ENCODE assay signal across 1 cellular context in the genomic region with DNA sequence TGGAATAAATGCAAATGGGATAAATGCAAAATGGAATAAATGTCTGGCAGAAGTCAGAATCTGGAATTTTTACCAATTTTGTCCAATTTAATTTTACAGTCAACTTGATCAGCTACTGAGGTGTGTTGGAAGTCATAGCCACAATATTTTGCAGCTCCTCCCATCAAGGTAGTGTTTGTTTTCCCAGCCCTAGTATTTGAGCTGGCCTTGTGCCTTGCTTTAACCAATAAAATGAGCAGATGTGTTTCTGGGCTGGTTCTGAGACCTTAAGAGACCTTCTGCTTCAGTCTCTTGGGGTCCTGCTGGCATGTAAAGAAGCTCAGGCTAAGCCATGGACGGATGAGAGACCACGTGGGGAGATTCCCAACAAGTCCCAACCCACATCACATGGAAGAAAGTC.
TF ChIP-seq lines count a peak whose summit lies in the region.

No MANE protein-coding gene starts in this region.

TF ChIP-seq in WTC11, 78 proteins besides CTCF, POLR2A, EP300 and RAD21 (continued from another document):
- TF ChIP-seq, protein P1, sequence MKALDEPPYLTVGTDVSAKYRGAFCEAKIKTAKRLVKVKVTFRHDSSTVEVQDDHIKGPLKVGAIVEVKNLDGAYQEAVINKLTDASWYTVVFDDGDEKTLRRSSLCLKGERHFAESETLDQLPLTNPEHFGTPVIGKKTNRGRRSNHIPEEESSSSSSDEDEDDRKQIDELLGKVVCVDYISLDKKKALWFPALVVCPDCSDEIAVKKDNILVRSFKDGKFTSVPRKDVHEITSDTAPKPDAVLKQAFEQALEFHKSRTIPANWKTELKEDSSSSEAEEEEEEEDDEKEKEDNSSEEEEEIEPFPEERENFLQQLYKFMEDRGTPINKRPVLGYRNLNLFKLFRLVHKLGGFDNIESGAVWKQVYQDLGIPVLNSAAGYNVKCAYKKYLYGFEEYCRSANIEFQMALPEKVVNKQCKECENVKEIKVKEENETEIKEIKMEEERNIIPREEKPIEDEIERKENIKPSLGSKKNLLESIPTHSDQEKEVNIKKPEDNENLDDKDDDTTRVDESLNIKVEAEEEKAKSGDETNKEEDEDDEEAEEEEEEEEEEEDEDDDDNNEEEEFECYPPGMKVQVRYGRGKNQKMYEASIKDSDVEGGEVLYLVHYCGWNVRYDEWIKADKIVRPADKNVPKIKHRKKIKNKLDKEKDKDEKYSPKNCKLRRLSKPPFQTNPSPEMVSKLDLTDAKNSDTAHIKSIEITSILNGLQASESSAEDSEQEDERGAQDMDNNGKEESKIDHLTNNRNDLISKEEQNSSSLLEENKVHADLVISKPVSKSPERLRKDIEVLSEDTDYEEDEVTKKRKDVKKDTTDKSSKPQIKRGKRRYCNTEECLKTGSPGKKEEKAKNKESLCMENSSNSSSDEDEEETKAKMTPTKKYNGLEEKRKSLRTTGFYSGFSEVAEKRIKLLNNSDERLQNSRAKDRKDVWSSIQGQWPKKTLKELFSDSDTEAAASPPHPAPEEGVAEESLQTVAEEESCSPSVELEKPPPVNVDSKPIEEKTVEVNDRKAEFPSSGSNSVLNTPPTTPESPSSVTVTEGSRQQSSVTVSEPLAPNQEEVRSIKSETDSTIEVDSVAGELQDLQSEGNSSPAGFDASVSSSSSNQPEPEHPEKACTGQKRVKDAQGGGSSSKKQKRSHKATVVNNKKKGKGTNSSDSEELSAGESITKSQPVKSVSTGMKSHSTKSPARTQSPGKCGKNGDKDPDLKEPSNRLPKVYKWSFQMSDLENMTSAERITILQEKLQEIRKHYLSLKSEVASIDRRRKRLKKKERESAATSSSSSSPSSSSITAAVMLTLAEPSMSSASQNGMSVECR (CRISPR knock-in tag; IDR thresholded peaks at IDR 0.05; ENCODE audit: borderline replicate concordance), result no peak
- no peak for TF ChIP-seq GABPB1 (CRISPR knock-in tag; IDR thresholded peaks at IDR 0.05)
- no peak for TF ChIP-seq ZNF423 (CRISPR knock-in tag; IDR thresholded peaks at IDR 0.05)
- TF ChIP-seq TEAD4 (CRISPR knock-in tag; IDR thresholded peaks at IDR 0.05), result no peak
- TF ChIP-seq, protein P2, sequence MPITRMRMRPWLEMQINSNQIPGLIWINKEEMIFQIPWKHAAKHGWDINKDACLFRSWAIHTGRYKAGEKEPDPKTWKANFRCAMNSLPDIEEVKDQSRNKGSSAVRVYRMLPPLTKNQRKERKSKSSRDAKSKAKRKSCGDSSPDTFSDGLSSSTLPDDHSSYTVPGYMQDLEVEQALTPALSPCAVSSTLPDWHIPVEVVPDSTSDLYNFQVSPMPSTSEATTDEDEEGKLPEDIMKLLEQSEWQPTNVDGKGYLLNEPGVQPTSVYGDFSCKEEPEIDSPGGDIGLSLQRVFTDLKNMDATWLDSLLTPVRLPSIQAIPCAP (CRISPR knock-in tag; IDR thresholded peaks at IDR 0.05), result no peak
- no peak for TF ChIP-seq IRF2 (CRISPR knock-in tag; IDR thresholded peaks at IDR 0.05; ENCODE audit: borderline replicate concordance, low read depth)
- TF ChIP-seq, protein P3, sequence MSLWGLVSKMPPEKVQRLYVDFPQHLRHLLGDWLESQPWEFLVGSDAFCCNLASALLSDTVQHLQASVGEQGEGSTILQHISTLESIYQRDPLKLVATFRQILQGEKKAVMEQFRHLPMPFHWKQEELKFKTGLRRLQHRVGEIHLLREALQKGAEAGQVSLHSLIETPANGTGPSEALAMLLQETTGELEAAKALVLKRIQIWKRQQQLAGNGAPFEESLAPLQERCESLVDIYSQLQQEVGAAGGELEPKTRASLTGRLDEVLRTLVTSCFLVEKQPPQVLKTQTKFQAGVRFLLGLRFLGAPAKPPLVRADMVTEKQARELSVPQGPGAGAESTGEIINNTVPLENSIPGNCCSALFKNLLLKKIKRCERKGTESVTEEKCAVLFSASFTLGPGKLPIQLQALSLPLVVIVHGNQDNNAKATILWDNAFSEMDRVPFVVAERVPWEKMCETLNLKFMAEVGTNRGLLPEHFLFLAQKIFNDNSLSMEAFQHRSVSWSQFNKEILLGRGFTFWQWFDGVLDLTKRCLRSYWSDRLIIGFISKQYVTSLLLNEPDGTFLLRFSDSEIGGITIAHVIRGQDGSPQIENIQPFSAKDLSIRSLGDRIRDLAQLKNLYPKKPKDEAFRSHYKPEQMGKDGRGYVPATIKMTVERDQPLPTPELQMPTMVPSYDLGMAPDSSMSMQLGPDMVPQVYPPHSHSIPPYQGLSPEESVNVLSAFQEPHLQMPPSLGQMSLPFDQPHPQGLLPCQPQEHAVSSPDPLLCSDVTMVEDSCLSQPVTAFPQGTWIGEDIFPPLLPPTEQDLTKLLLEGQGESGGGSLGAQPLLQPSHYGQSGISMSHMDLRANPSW (CRISPR knock-in tag; conservative IDR thresholded peaks at IDR 0.05; ENCODE audit: low read depth), result no peak
- no peak for TF ChIP-seq ZNF671 (CRISPR knock-in tag; IDR thresholded peaks at IDR 0.05)
- no peak for TF ChIP-seq FOXP1 (CRISPR knock-in tag; IDR thresholded peaks at IDR 0.05; ENCODE audit: borderline replicate concordance)
